Comparison of ENCODE assay signal across 2 cellular contexts in the genomic region with DNA sequence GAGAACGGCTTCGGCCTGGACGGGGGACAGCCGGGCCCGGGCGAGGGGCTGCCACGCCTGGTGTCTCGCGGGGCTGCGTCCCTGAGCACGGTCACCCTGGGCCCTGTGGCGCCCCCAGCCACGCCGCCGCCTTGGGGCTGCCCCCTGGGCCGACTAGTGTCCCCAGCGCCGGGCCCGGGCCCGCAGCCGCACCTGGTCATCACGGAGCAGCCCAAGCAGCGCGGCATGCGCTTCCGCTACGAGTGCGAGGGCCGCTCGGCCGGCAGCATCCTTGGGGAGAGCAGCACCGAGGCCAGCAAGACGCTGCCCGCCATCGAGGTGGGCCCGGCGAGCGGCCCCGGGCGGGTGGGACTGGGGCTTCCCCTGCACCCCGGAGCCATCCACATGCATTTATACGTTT.
TF ChIP-seq lines count a peak whose summit lies in the region.

No MANE protein-coding gene starts in this region.

TF ChIP-seq in GM23338, 12 proteins besides CTCF, POLR2A, EP300 and RAD21:
- TF ChIP-seq JUNB (IDR thresholded peaks at IDR 0.05; ENCODE audit: unreplicated experiment), result no peak
- TF ChIP-seq, protein P1, sequence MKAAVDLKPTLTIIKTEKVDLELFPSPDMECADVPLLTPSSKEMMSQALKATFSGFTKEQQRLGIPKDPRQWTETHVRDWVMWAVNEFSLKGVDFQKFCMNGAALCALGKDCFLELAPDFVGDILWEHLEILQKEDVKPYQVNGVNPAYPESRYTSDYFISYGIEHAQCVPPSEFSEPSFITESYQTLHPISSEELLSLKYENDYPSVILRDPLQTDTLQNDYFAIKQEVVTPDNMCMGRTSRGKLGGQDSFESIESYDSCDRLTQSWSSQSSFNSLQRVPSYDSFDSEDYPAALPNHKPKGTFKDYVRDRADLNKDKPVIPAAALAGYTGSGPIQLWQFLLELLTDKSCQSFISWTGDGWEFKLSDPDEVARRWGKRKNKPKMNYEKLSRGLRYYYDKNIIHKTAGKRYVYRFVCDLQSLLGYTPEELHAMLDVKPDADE (IDR thresholded peaks at IDR 0.05), result no peak
- TF ChIP-seq EZH2phosphoT487 (IDR thresholded peaks at IDR 0.05; ENCODE audit: unreplicated experiment), result no peak

TF ChIP-seq in GM12878, 131 proteins besides CTCF, POLR2A, EP300 and RAD21:
- TF ChIP-seq NFXL1 (IDR thresholded peaks at IDR 0.05; ENCODE audit: borderline replicate concordance) (no peak), HDAC2 (IDR thresholded peaks at IDR 0.05) (no peak)
- TF ChIP-seq, protein P2, sequence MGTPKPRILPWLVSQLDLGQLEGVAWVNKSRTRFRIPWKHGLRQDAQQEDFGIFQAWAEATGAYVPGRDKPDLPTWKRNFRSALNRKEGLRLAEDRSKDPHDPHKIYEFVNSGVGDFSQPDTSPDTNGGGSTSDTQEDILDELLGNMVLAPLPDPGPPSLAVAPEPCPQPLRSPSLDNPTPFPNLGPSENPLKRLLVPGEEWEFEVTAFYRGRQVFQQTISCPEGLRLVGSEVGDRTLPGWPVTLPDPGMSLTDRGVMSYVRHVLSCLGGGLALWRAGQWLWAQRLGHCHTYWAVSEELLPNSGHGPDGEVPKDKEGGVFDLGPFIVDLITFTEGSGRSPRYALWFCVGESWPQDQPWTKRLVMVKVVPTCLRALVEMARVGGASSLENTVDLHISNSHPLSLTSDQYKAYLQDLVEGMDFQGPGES (IDR thresholded peaks at IDR 0.05), result no peak
- TF ChIP-seq, protein P3, sequence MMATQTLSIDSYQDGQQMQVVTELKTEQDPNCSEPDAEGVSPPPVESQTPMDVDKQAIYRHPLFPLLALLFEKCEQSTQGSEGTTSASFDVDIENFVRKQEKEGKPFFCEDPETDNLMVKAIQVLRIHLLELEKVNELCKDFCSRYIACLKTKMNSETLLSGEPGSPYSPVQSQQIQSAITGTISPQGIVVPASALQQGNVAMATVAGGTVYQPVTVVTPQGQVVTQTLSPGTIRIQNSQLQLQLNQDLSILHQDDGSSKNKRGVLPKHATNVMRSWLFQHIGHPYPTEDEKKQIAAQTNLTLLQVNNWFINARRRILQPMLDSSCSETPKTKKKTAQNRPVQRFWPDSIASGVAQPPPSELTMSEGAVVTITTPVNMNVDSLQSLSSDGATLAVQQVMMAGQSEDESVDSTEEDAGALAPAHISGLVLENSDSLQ (IDR thresholded peaks at IDR 0.05), result no peak
